Comparison of ENCODE assay signal across 17 cellular contexts in the genomic region with DNA sequence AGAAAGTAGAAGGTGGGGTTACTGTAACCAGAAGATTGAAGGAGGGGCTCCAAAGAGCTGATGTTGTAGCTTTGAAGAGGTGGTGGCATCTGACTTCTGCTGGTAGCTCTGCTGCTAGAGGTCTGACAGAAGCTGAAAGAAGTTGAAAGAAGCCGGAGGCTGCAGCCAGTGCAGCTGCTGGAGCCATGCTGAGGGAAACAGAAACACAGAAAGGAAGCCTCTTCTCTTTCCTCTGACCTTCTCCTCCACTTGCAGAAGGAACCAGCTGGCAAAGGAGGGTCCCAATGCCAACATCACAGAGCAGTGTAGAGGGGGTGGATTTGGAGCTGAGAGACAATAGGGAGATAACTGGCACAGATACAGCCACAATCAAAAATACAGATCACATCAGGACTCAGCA.
DNase-seq lines count a peak whose midpoint lies in the region; ATAC-seq and TF ChIP-seq lines count a peak whose summit lies in the region.
"Had no signal": no experiment of that assay in that cellular context is flagged by ENCODE, and none has a peak within 500 bp of the region (broad histone marks: within the 10 kb centered on the region; RNA-seq: fewer than 3 reads in every experiment).

No MANE protein-coding gene starts in this region.

- ATAC-seq in GM18909 (IDR thresholded peaks at IDR 0.05; ENCODE audit: poor library complexity, unreplicated experiment) (peak; percentile 50), HG03432 (IDR thresholded peaks at IDR 0.05; ENCODE audit: unreplicated experiment) (peak; percentile 43)

- H3K4me3 ChIP-seq in neuronal stem cell (ENCODE audit: low read length in 2 of 2) = no peak overlapping the region
- no peak overlapping the region for H3K4me3 ChIP-seq in esophagus muscularis mucosa
- H3K4me3 ChIP-seq: MG63 had no signal

- no peaks in the 10 kb centered on the region for H3K27me3 ChIP-seq in neuronal stem cell (ENCODE audit: control insufficient read depth in 3 of 3, insufficient read depth in 3 of 3, low read depth in 1 of 3, low read length in 3 of 3)
- H3K27me3 ChIP-seq in esophagus muscularis mucosa = no peaks in the 10 kb centered on the region
- H3K27me3 ChIP-seq: MG63 had no signal

- no peak overlapping the region for H2BK15ac ChIP-seq in neuronal stem cell (ENCODE audit: low read length)

- no peak overlapping the region for H3K4ac ChIP-seq in neuronal stem cell (ENCODE audit: low read length)

- intact Hi-C loops in esophagus muscularis mucosa (cut with DNase I) (no loop called here), posterior vena cava (cut with DNase I) (no loop called here)

- peak overlapping the region; percentile 23 for H3K18ac ChIP-seq in neuronal stem cell (ENCODE audit: low read length)

- H2BK120ac ChIP-seq in neuronal stem cell (ENCODE audit: low read depth, low read length) = no peak overlapping the region

- H3K4me2 ChIP-seq in neuronal stem cell (ENCODE audit: insufficient read depth, low read length, poor library complexity, severe bottlenecking) = no peak overlapping the region
- H3K4me2 ChIP-seq: KMS-11 had no signal

- H3K23ac ChIP-seq in neuronal stem cell (ENCODE audit: low read depth, low read length, poor library complexity) = no peak overlapping the region

- no peak overlapping the region for H3K14ac ChIP-seq in neuronal stem cell (ENCODE audit: low read length)

- TF ChIP-seq CTCF in esophagus muscularis mucosa (IDR thresholded peaks at IDR 0.05) = no peak

- no peak overlapping the region for H4K91ac ChIP-seq in neuronal stem cell (ENCODE audit: low read depth, low read length, poor library complexity)

- H3K27ac ChIP-seq in neuronal stem cell (replicated peaks; ENCODE audit: low read length) (no peak overlapping the region), esophagus muscularis mucosa (replicated peaks in 1 of 4) (no peak overlapping the region)
- H3K27ac ChIP-seq: KMS-11 had no signal

- no peak for TF ChIP-seq EP300 in esophagus muscularis mucosa (IDR thresholded peaks at IDR 0.05)

- peak; percentile 13 for DNase-seq in DMS114 treated with DMSO at 0.1 percent for 48 hours (lab: John Stamatoyannopoulos, UW; ENCODE audit: unreplicated experiment)
- DNase-seq in neuronal stem cell (ENCODE audit: low spot score) = no peak
- DNase-seq in NCI-H2171 (lab: John Stamatoyannopoulos, UW) = no peak
- no peak for DNase-seq in esophagus muscularis mucosa (ENCODE audit: extremely low spot score)
- DNase-seq in posterior vena cava (ENCODE audit: low spot score) = no peak
- DNase-seq: Caco-2, H7, MG63, NCI-H1105, NCI-H1694, NCI-H2107, NCI-H226, NCI-H524 treated with DMSO at 0.1 percent for 48 hours, SHP77 had no signal

- H3K9me3 ChIP-seq in neuronal stem cell (replicated peaks in 1 of 2; ENCODE audit: control insufficient read depth in 2 of 2, insufficient read depth in 1 of 2, low read depth in 1 of 2, low read length in 2 of 2) (no peaks in the 10 kb centered on the region), esophagus muscularis mucosa (no peaks in the 10 kb centered on the region)
- H3K9me3 ChIP-seq: Caco-2, MG63 had no signal

- no peaks in the 10 kb centered on the region for H3K36me3 ChIP-seq in neuronal stem cell (replicated peaks in 1 of 2; ENCODE audit: control insufficient read depth in 2 of 2, insufficient read depth in 2 of 2, low read length in 2 of 2)
- H3K36me3 ChIP-seq in esophagus muscularis mucosa = no peaks in the 10 kb centered on the region
- H3K36me3 ChIP-seq: MG63 had no signal

- H4K8ac ChIP-seq in neuronal stem cell (ENCODE audit: low read depth, low read length) = no peak overlapping the region

- no peak for TF ChIP-seq POLR2A in esophagus muscularis mucosa (IDR thresholded peaks at IDR 0.05; ENCODE audit: low read depth)

- no peaks in the 10 kb centered on the region for H3K79me1 ChIP-seq in neuronal stem cell (ENCODE audit: low read depth, low read length)

- H2BK5ac ChIP-seq in neuronal stem cell (ENCODE audit: low read length) = no peak overlapping the region

- no CpG with 5 or more reads among the region's 1 CpG for WGBS in neuronal stem cell (ENCODE audit: extremely low coverage in 2 of 2, insufficient read length in 2 of 2, insufficient replicate concordance in 1 of 2), 2 donors
- WGBS in esophagus muscularis mucosa = 39% methylated on average over 1 of the region's 1 CpG

- no peak overlapping the region for H2BK12ac ChIP-seq in neuronal stem cell (ENCODE audit: low read length)

- no peak overlapping the region for H2AK5ac ChIP-seq in neuronal stem cell (ENCODE audit: low read depth, low read length)

- no peak overlapping the region for H3K9ac ChIP-seq in neuronal stem cell (ENCODE audit: low read depth, low read length, poor library complexity)
- H3K9ac ChIP-seq: KMS-11 had no signal

- peaks cover 0 to 4% of the 10 kb centered on the region in 2 donors for H3K4me1 ChIP-seq in neuronal stem cell (ENCODE audit: control insufficient read depth in 2 of 2, insufficient read depth in 1 of 2, low read depth in 1 of 2, low read length in 2 of 2)
- no peaks in the 10 kb centered on the region for H3K4me1 ChIP-seq in esophagus muscularis mucosa
- H3K4me1 ChIP-seq: Caco-2 had no signal

- peak overlapping the region; percentile 77 for H2AFZ ChIP-seq in neuronal stem cell (ENCODE audit: low read length)
